Comparison of ENCODE assay signal across 17 cellular contexts in the genomic region with DNA sequence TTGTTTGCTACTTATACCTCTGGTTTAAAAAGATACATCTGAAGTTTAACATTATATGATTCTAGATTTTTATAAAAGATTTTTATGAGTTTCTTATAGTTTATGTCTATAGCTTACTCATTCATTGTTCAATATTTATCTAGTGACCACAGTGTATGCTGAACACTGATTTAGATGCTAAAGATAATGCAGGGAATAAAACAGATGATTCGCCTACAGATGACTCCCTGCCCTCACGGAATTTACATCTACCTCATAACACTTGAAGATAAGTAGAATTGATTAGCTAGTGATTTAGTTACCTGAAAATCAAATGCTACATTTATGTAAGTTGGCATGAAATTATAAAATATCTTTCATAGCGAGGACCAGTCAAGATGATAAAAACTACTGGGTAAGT.
A peak's percentile ranks its signal among the peaks of the same experiment; 100 is the strongest.
DNase-seq lines count a peak whose midpoint lies in the region; ATAC-seq and TF ChIP-seq lines count a peak whose summit lies in the region.
"Had no signal": no experiment of that assay in that cellular context is flagged by ENCODE, and none has a peak within 500 bp of the region (broad histone marks: within the 10 kb centered on the region; RNA-seq: fewer than 3 reads in every experiment).

No MANE protein-coding gene starts in this region.

- H3K4me3 ChIP-seq in Panc1 (ENCODE audit: low read depth in 2 of 2, low read length in 2 of 2) (no peak overlapping the region), dorsolateral prefrontal cortex (no peak overlapping the region)
- H3K4me3 ChIP-seq: GM12878, GM23248 had no signal

- H3K9me3 ChIP-seq in Panc1 (ENCODE audit: control insufficient read depth, insufficient read depth, low read depth, low read length) = no peaks in the 10 kb centered on the region

- ATAC-seq in Panc1 (peak; percentile 75), GM21390 (IDR thresholded peaks at IDR 0.05; ENCODE audit: unreplicated experiment) (no peak), HG03457 (IDR thresholded peaks at IDR 0.05; ENCODE audit: unreplicated experiment) (no peak)

- no TSS peak for BruUV-seq in Panc1 (replicated peaks; lab: Mats Ljungman, UMichigan)

- no peaks in the 10 kb centered on the region for H3K36me3 ChIP-seq in Panc1 (ENCODE audit: control insufficient read depth, insufficient read depth, low read length)

- POLR2A ChIA-PET in Panc1 (lab: Charles Lee) = no interaction called here

- in situ Hi-C loops in Panc1 (cut with HindIII; ENCODE audit: low pct_unique_long_range_greater_than_20kb, low sequenced_read_pairs) = no loop called here

- H3K27ac ChIP-seq in 22Rv1 = peak overlapping the region; percentile 61
- H3K27ac ChIP-seq in C4-2B = peak overlapping the region; percentile 89
- no peak overlapping the region for H3K27ac ChIP-seq in Panc1 (ENCODE audit: low read length)
- H3K27ac ChIP-seq in dorsolateral prefrontal cortex = peak overlapping the region in 47 of 59 donors; percentile 3 to 98 (median 94)
- H3K27ac ChIP-seq: GM23248 had no signal

- CTCF ChIA-PET in Panc1 (lab: Charles Lee) = no interaction called here

- intact Hi-C loops in Panc1 (cut with micrococcal nuclease; ENCODE audit: unreplicated experiment) (no loop called here), dorsolateral prefrontal cortex (cut with DNase I) (no loop called here)

- peaks cover 5% of the 10 kb centered on the region; the same call in 1 of the 2 replicates for H3K4me1 ChIP-seq in Panc1 (ENCODE audit: control insufficient read depth, insufficient read depth, low read length)

- DNase-seq in Panc1 (ENCODE audit: low read depth, low spot score) = no peak
- no peak for DNase-seq in dorsolateral prefrontal cortex
- DNase-seq in mucosa of gallbladder (ENCODE audit: low spot score) = no peak
- DNase-seq: Calu3; CD4-positive, alpha-beta T cell; KBM-7; NCI-H1436; NCI-H2029; NCI-H2171 treated with DMSO at 0.1 percent for 48 hours; NCI-H748 treated with DMSO at 0.1 percent for 48 hours; SHP77 had no signal

- no peaks in the 10 kb centered on the region for H3K27me3 ChIP-seq in Panc1 (ENCODE audit: control insufficient read depth, insufficient read depth, low read length)
- no peaks in the 10 kb centered on the region for H3K27me3 ChIP-seq in dorsolateral prefrontal cortex

- no peak for TF ChIP-seq CTCF in 22Rv1 (IDR thresholded peaks at IDR 0.05)
- TF ChIP-seq CTCF in C4-2B (conservative IDR thresholded peaks at IDR 0.05) = no peak
- TF ChIP-seq CTCF in Panc1 (IDR thresholded peaks at IDR 0.05) = no peak
- TF ChIP-seq CTCF in dorsolateral prefrontal cortex (IDR thresholded peaks at IDR 0.05 in 54 of 56, conservative IDR thresholded peaks at IDR 0.05 in 2 of 56; ENCODE audit: low read depth in 1 of 56, partially characterized antibody in 56 of 56) = no peak
